7 cellular contexts compared by ENCODE assay signal in the genomic region with DNA sequence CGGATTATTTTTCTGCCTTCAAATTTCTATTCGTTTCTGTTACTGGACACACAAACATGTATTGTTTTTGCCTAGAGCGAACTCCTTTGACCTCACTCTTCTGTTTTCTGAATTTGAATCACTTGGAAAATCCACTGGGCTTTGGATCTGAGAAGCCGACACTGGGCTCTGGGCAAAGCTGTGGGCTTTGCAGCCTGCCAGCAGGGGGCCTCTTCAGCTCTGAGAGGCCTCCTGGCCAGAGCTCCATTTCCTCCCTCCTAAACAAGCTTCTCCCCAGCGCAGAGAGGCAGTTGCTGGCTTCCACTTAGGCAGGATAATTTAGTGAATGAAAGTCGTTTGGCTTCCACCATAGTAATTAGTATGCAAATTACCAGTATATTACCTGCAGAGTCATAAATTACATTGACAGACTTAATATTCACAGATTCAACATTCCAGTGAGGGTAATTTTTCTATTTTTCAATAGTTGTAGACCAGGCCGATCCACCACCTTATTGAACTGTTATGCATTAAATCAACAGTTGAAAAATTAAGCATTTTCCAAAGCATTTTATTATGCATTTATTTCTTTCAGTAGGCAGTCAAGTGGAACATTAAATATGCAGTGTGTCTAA.
DNase-seq lines count a peak whose midpoint lies in the region; ATAC-seq, FAIRE-seq and TF ChIP-seq lines count a peak whose summit lies in the region.

No MANE protein-coding gene starts in this region.

- intact Hi-C loops in stomach (cut with DNase I; ENCODE audit: low total_unique reads): no loop called here

- H3K4me3 ChIP-seq in stomach: no peak overlapping the region

- FAIRE-seq in GM12892 (lab: Jason Lieb, UNC): peak; percentile 38

- TF ChIP-seq CTCF in stomach (IDR thresholded peaks at IDR 0.05): peak in 5 of 7 experiments; percentile 56 to 95 (median 91)

- H3K36me3 ChIP-seq in stomach: no peaks in the 10 kb centered on the region

- peaks cover 0 to 20% (median 9%) of the 10 kb centered on the region in 4 donors for H3K4me1 ChIP-seq in stomach

- DNase-seq in GM12892 (ENCODE audit: insufficient read length): peak; percentile 26
- DNase-seq in HK-2 (ENCODE audit: unreplicated experiment): peak; percentile 34
- DNase-seq in NCI-H82 (lab: John Stamatoyannopoulos, UW): peak; percentile 90
- peak; percentile 64 for DNase-seq in activated CD8-positive, alpha-beta memory T cell treated with anti-CD3 and anti-CD28 coated beads for 24 hours
- DNase-seq in myocyte (ENCODE audit: low read depth): peak; percentile 89
- peak; percentile 76 for DNase-seq in stomach

- peak; percentile 88 for ATAC-seq in esophagus mucosa

- no peaks in the 10 kb centered on the region for H3K9me3 ChIP-seq in stomach

- 26 to 30% (median 26%) methylated on average over 7 of the region's 7 CpGs for WGBS in stomach, 5 donors

- H3K27ac ChIP-seq in stomach: no peak overlapping the region

- TF ChIP-seq EP300 in stomach (IDR thresholded peaks at IDR 0.05): no peak

- H3K27me3 ChIP-seq in stomach: no peaks in the 10 kb centered on the region

- TF ChIP-seq POLR2A in GM12892 (IDR thresholded peaks at IDR 0.05; ENCODE audit: low read depth, low read length): no peak
- TF ChIP-seq POLR2A in stomach (IDR thresholded peaks at IDR 0.05): no peak

Comparison
In these comparisons a context has a peak if more than half of its experiments do, and no peak if none do; other contexts are left out.
1. DNase-seq: peak in every context shown above with its lines; median percentile 90 in NCI-H82; 89 in myocyte; 76 in stomach; 64 in activated CD8-positive, alpha-beta memory T cell treated with anti-CD3 and anti-CD28 coated beads for 24 hours; 34 in HK-2; 26 in GM12892.